1 cellular context compared by ENCODE assay signal in genomic region chr1:20615946-20616345, GRCh38.
TF ChIP-seq lines count a peak whose summit lies in the region.

No MANE protein-coding gene starts in this region.

TF ChIP-seq in WTC11, 78 proteins besides CTCF, POLR2A, EP300 and RAD21 (continued from another document):
- TF ChIP-seq PRDM15 (CRISPR knock-in tag; IDR thresholded peaks at IDR 0.05) (no peak), ZNF281 (CRISPR knock-in tag; IDR thresholded peaks at IDR 0.05) (no peak)
